In the genomic region with DNA sequence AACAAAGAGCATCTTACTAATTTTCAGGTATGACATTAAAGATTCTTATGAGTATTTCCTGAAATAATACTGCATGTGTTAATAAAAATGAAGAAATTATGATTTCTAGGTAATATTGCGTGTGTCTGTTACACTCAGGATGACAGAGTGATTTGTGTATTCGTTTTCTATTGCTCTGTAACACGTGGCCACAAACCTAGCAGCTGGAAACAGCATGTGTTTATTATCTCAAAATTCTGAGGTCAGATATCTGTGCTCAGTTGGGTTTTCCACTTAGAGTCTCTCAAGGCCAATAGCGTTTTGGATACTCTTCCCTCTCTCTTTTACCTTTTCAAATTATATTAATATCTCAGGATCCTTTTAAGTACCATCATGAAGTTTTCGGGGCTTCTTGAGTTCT, we compare ENCODE assay signal across 31 cellular contexts.
"Had no signal": no experiment of that assay in that cellular context is flagged by ENCODE, and none has a peak within 500 bp of the region (broad histone marks: within the 10 kb centered on the region; RNA-seq: fewer than 3 reads in every experiment).

No MANE protein-coding gene starts in this region.

- ATAC-seq: activated CD4-positive, alpha-beta T cell treated with anti-CD3 and anti-CD28 coated beads for 36 hours; activated CD8-positive, alpha-beta memory T cell treated with anti-CD3 and anti-CD28 coated beads, Interleukin-2, amount 10 ng/mL, durations not matched to agents 7 days and 5 days; activated CD8-positive, alpha-beta T cell treated with anti-CD3 and anti-CD28 coated beads, Interleukin-2, amount 10 ng/mL, durations not matched to agents 7 days and 5 days; activated naive CD8-positive, alpha-beta T cell treated with anti-CD3 and anti-CD28 coated beads, Interleukin-2, amount 50 U/mL, for 24 hours; body of pancreas; gastroesophageal sphincter; heart right ventricle had no signal

- FAIRE-seq: endometrium, endothelial cell of umbilical vein had no signal

- H3K4me1 ChIP-seq: adrenal gland, body of pancreas, colonic mucosa, esophagus squamous epithelium, gastroesophageal sphincter, heart right ventricle had no signal

- DNase-seq: activated CD4-positive, alpha-beta memory T cell treated with anti-CD3 and anti-CD28 coated beads for 36 hours; activated CD4-positive, alpha-beta T cell treated with anti-CD3 and anti-CD28 coated beads for 36 hours; activated CD4-positive, alpha-beta T cell treated with anti-CD3 and anti-CD28 coated beads, Interleukin-2, amount 10 ng/mL, durations not matched to agents 24 days and 14 days; activated CD4-positive, CD25-positive, alpha-beta regulatory T cell; activated CD4-positive, CD25-positive, alpha-beta regulatory T cell treated with anti-CD3 and anti-CD28 coated beads, Interleukin-2, amount 50 U/mL, for 72 hours; activated CD8-positive, alpha-beta memory T cell treated with anti-CD3 and anti-CD28 coated beads, Interleukin-2, amount 10 ng/mL, durations not matched to agents 7 days and 5 days; activated CD8-positive, alpha-beta memory T cell treated with anti-CD3 and anti-CD28 coated beads, Interleukin-2, amount 50 U/mL, for 4 hours; activated CD8-positive, alpha-beta T cell treated with anti-CD3 and anti-CD28 coated beads, Interleukin-2, amount 10 ng/mL, durations not matched to agents 7 days and 5 days; activated effector memory CD4-positive, alpha-beta T cell treated with anti-CD3 and anti-CD28 coated beads, Interleukin-2, amount 50 U/mL, for 16 hours; activated naive CD4-positive, alpha-beta T cell treated with anti-CD3 and anti-CD28 coated beads for 36 hours; activated naive CD8-positive, alpha-beta T cell treated with anti-CD3 and anti-CD28 coated beads for 36 hours; activated naive CD8-positive, alpha-beta T cell treated with anti-CD3 and anti-CD28 coated beads, Interleukin-2, amount 50 U/mL, for 24 hours; activated T-cell treated with anti-CD3 and anti-CD28 coated beads, Interleukin-2, amount 50 U/mL, for 1 hour; activated T-cell treated with anti-CD3 and anti-CD28 coated beads, Interleukin-2, amount 50 U/mL, for 48 hours; adrenal gland; amygdala; aorta; body of pancreas; central memory CD4-positive, alpha-beta T cell; cerebellar nuclear complex; colonic mucosa; effector CD8-positive, alpha-beta T cell; esophagus squamous epithelium; foreskin melanocyte; heart right ventricle; T-helper 2 cell had no signal

- H3K4me3 ChIP-seq: adrenal gland, body of pancreas, cardiac muscle cell, colonic mucosa, esophagus squamous epithelium, gastroesophageal sphincter, heart right ventricle had no signal

- H3K36me3 ChIP-seq: adrenal gland, cardiac muscle cell, colonic mucosa, esophagus squamous epithelium, gastroesophageal sphincter, heart right ventricle had no signal

- H3K27me3 ChIP-seq: adrenal gland, body of pancreas, cardiac muscle cell, colonic mucosa, esophagus squamous epithelium, gastroesophageal sphincter, heart right ventricle had no signal

- H3K27ac ChIP-seq: adrenal gland, body of pancreas, cardiac muscle cell, colonic mucosa, epithelial cell of prostate, esophagus squamous epithelium, gastroesophageal sphincter, heart right ventricle had no signal

- H3K9me3 ChIP-seq: adrenal gland, body of pancreas, colonic mucosa, esophagus squamous epithelium, gastroesophageal sphincter, heart right ventricle had no signal
